Comparison of ENCODE assay signal across 11 cellular contexts in genomic region chr6:32184084-32184640, GRCh38. TPM values are rescaled to one million over a fixed set of nuclear protein-coding genes. Genes with fewer than 3 reads are reported as not detected.
DNase-seq lines count a peak whose midpoint lies in the region; ATAC-seq, FAIRE-seq and TF ChIP-seq lines count a peak whose summit lies in the region.
"Had no signal": no experiment of that assay in that cellular context is flagged by ENCODE, and none has a peak within 500 bp of the region (broad histone marks: within the 10 kb centered on the region; RNA-seq: fewer than 3 reads in every experiment).

TSS of gene AGER (minus strand) at chr6:32184253. CDS start at chr6:32184222, 31 bp downstream.

- TF ChIP-seq POLR2A in H1 (IDR thresholded peaks at IDR 0.05; ENCODE audit: control extremely low read depth in 1 of 2, low read depth in 2 of 2, low read length in 2 of 2): peak in 1 of 2 experiments; percentile 53; a peak in 1 of 3 replicates

- H3K4me3 ChIP-seq in CD4-positive, alpha-beta memory T cell (ENCODE audit: low read length in 2 of 2): no peak within 1 kb of the TSS
- H3K4me3 ChIP-seq in HUES6 (ENCODE audit: low read depth, low read length) (no peak within 1 kb of the TSS), H1 (ENCODE audit: extremely low read depth in 1 of 4, insufficient read depth in 2 of 4, low read depth in 3 of 4, low read length in 4 of 4) (no peak within 1 kb of the TSS), psoas muscle (peak within 1 kb of the TSS; percentile 22), WERI-Rb-1 (ENCODE audit: low read depth, low read length) (no peak within 1 kb of the TSS)
- H3K4me3 ChIP-seq: adrenal gland had no signal

- H3K36me3 Mint-ChIP-seq in CD4-positive, alpha-beta memory T cell: peaks cover 42 to 59% of the 10 kb centered on the region in 2 donors

- no peak within 1 kb of the TSS for H3K4ac ChIP-seq in H1 (replicated peaks; ENCODE audit: insufficient read length, low read depth, low read length)

- no peak within 1 kb of the TSS for H3K56ac ChIP-seq in H1 (replicated peaks; ENCODE audit: insufficient read length, low read depth, low read length)

- FAIRE-seq in H1 (lab: Jason Lieb, UNC): no peak
- FAIRE-seq: G401.6 had no signal

- peaks cover 88% of the 10 kb centered on the region for H3K4me1 ChIP-seq in CD4-positive, alpha-beta memory T cell (ENCODE audit: insufficient read depth, low read length)
- H3K4me1 ChIP-seq in HUES6 (ENCODE audit: control insufficient read depth, insufficient read depth, low read length) (peaks cover 14% of the 10 kb centered on the region; the same call in 1 of the 2 replicates), H1 (replicated peaks in 1 of 4; ENCODE audit: control insufficient read depth in 3 of 4, insufficient read depth in 4 of 4, low read length in 3 of 4) (peaks cover 0 to 10% (median 2%) of the 10 kb centered on the region in 4 experiments; a peak in 5 of 7 replicates), psoas muscle (peaks cover 26% of the 10 kb centered on the region)

- H4K91ac ChIP-seq in H1 (replicated peaks; ENCODE audit: insufficient read length, low read length): no peak within 1 kb of the TSS

- 84% methylated on average over 6 of the region's 6 CpGs; no CpG with 5 or more reads in 1 of the 2 experiments for WGBS in H1 (ENCODE audit: extremely low coverage in 1 of 2, insufficient coverage in 1 of 2, insufficient read length in 1 of 2, insufficient replicate concordance in 2 of 2, low coverage in 1 of 2, low lambda C conversion rate in 2 of 2, missing lambda C conversion rate in 1 of 2), 2 experiments
- 64 to 74% (median 68%) methylated on average over 6 of the region's 6 CpGs for WGBS in psoas muscle, 3 donors

- ATAC-seq in psoas muscle: no peak
- ATAC-seq in GM21526 (IDR thresholded peaks at IDR 0.05; ENCODE audit: low FRiP score, unreplicated experiment): no peak
- ATAC-seq in GM19351 (IDR thresholded peaks at IDR 0.05; ENCODE audit: unreplicated experiment): no peak

- POLR2A ChIA-PET in CD4-positive, alpha-beta memory T cell (lab: Charles Lee; ENCODE audit: partially characterized antibody): interaction anchor here (1.3 to 8.4 kb wide), 3 partner anchors 7 to 55 kb away, joined by 3 to 408 read pairs (median 19); partner anchors contain the start of genes GPSM3 and PBX2
- POLR2A ChIA-PET in H1 (lab: Charles Lee; ENCODE audit: partially characterized antibody): no interaction called here

- no peak within 1 kb of the TSS for H2BK5ac ChIP-seq in H1 (ENCODE audit: low read depth, low read length)

- H2BK15ac ChIP-seq in H1 (ENCODE audit: low read length): no peak within 1 kb of the TSS

- H3K18ac ChIP-seq in H1 (ENCODE audit: extremely low read depth, low read length): no peak within 1 kb of the TSS

- peaks cover 0 to 2% (median 0%) of the 10 kb centered on the region in 8 donors for H3K9me3 Mint-ChIP-seq in CD4-positive, alpha-beta memory T cell

- DNase-seq in CD4-positive, alpha-beta memory T cell: no peak
- DNase-seq in H1 (ENCODE audit: low read depth in 1 of 2, low spot score in 2 of 2) (no peak), psoas muscle (no peak), WERI-Rb-1 (no peak), AG08395 (ENCODE audit: low spot score) (no peak)
- DNase-seq: NCI-H2081 treated with DMSO at 0.1 percent for 48 hours had no signal

- H3K36me3 ChIP-seq in CD4-positive, alpha-beta memory T cell (ENCODE audit: insufficient read depth, low read length): peaks cover 60% of the 10 kb centered on the region
- peaks cover 64% of the 10 kb centered on the region for H3K36me3 ChIP-seq in HUES6 (ENCODE audit: control insufficient read depth, insufficient read depth, low read length)
- peaks cover 6 to 45% (median 33%) of the 10 kb centered on the region in 4 experiments for H3K36me3 ChIP-seq in H1 (ENCODE audit: control insufficient read depth in 2 of 4, insufficient read depth in 4 of 4, low read length in 3 of 4)
- H3K36me3 ChIP-seq in psoas muscle (ENCODE audit: insufficient read depth in 1 of 2, low read depth in 1 of 2): peaks cover 0 to 59% of the 10 kb centered on the region in 2 donors
- H3K36me3 ChIP-seq in WERI-Rb-1: peaks cover 76% of the 10 kb centered on the region

- peak within 1 kb of the TSS; percentile 36 to 97 (median 64) for H3K27ac Mint-ChIP-seq in CD4-positive, alpha-beta memory T cell

- H2AK5ac ChIP-seq in H1 (ENCODE audit: low read depth, low read length): no peak within 1 kb of the TSS

- peaks cover 5% of the 10 kb centered on the region for H3K23me2 ChIP-seq in H1 (ENCODE audit: low read depth, low read length)

- H3K14ac ChIP-seq in H1 (ENCODE audit: insufficient read length): no peak within 1 kb of the TSS

- H3K27ac ChIP-seq in CD4-positive, alpha-beta memory T cell (ENCODE audit: low read depth, low read length): peak within 1 kb of the TSS; percentile 70
- H3K27ac ChIP-seq in HUES6 (ENCODE audit: low read depth, low read length): no peak within 1 kb of the TSS
- H3K27ac ChIP-seq in H1 (ENCODE audit: low read depth, low read length): no peak within 1 kb of the TSS
- H3K27ac ChIP-seq in psoas muscle: peak within 1 kb of the TSS; percentile 76
- no peak within 1 kb of the TSS; the same call in 1 of the 2 replicates for H3K27ac ChIP-seq in WERI-Rb-1

- H2BK120ac ChIP-seq in H1 (replicated peaks; ENCODE audit: low read depth, low read length): no peak within 1 kb of the TSS

- TF ChIP-seq CTCF in H1 (IDR thresholded peaks at IDR 0.05; ENCODE audit: control extremely low read depth in 1 of 3, insufficient read depth in 1 of 3, low read depth in 1 of 3, low read length in 3 of 3): no peak
- TF ChIP-seq CTCF in psoas muscle (IDR thresholded peaks at IDR 0.05): no peak
- TF ChIP-seq CTCF in WERI-Rb-1 (IDR thresholded peaks at IDR 0.05; ENCODE audit: low read depth, low read length): no peak

- H3K79me2 ChIP-seq in H1 (ENCODE audit: control insufficient read depth in 1 of 2, insufficient read depth in 2 of 2, low read length in 2 of 2): peaks cover 0 to 14% of the 10 kb centered on the region in 2 experiments; a peak in 2 of 4 replicates

- peaks cover 2% of the 10 kb centered on the region for H3K79me1 ChIP-seq in H1 (ENCODE audit: low read depth, low read length)

- H4K5ac ChIP-seq in H1 (ENCODE audit: insufficient read length, low read depth, low read length): no peak within 1 kb of the TSS

- H2AFZ ChIP-seq in H1 (ENCODE audit: low read length): no peak within 1 kb of the TSS

- H4K20me1 ChIP-seq in H1 (replicated peaks in 1 of 2; ENCODE audit: control insufficient read depth in 1 of 2, insufficient read depth in 2 of 2, low read length in 2 of 2): peaks cover 0 to 3% of the 10 kb centered on the region in 2 experiments

- peaks cover 40 to 66% (median 50%) of the 10 kb centered on the region in 4 donors for H3K4me1 Mint-ChIP-seq in CD4-positive, alpha-beta memory T cell

- CTCF ChIA-PET in CD4-positive, alpha-beta memory T cell (lab: Charles Lee; ENCODE audit: partially characterized antibody): no interaction called here
- CTCF ChIA-PET in H1 (lab: Charles Lee; ENCODE audit: partially characterized antibody): no interaction called here

- H2BK20ac ChIP-seq in H1 (ENCODE audit: low read length): no peak within 1 kb of the TSS

- H3K4me3 Mint-ChIP-seq in CD4-positive, alpha-beta memory T cell: peak within 1 kb of the TSS in 1 of 8 donors; percentile 39

- no peak for TF ChIP-seq RAD21 in H1 (IDR thresholded peaks at IDR 0.05 in 1 of 2, conservative IDR thresholded peaks at IDR 0.05 in 1 of 2; ENCODE audit: low read depth in 2 of 2, low read length in 2 of 2)

- no peaks in the 10 kb centered on the region for H3K27me3 ChIP-seq in CD4-positive, alpha-beta memory T cell (ENCODE audit: insufficient read depth, low read length)
- H3K27me3 ChIP-seq in HUES6 (ENCODE audit: control insufficient read depth, insufficient read depth, low read length) (no peaks in the 10 kb centered on the region), H1 (replicated peaks in 1 of 4; ENCODE audit: control insufficient read depth in 3 of 4, extremely low read depth in 1 of 4, insufficient read depth in 3 of 4, low read length in 3 of 4) (no peaks in the 10 kb centered on the region; a peak in 1 of 7 replicates), psoas muscle (ENCODE audit: insufficient read depth in 3 of 3, low read length in 2 of 3) (no peaks in the 10 kb centered on the region), WERI-Rb-1 (ENCODE audit: insufficient read depth, low read depth, severe bottlenecking) (no peaks in the 10 kb centered on the region)
- H3K27me3 ChIP-seq: adrenal gland had no signal

- peak within 1 kb of the TSS; percentile 29 for H3K9ac ChIP-seq in HUES6 (ENCODE audit: low read length)
- H3K9ac ChIP-seq in H1 (replicated peaks in 1 of 4; ENCODE audit: extremely low read depth in 1 of 4, low read depth in 3 of 4, low read length in 3 of 4): no peak within 1 kb of the TSS; a peak in 1 of 7 replicates

- H2BK12ac ChIP-seq in H1 (ENCODE audit: low read depth, low read length): no peak within 1 kb of the TSS

- intact Hi-C loops in CD4-positive, alpha-beta memory T cell (cut with micrococcal nuclease): no loop called here
- intact Hi-C loops in psoas muscle (cut with DNase I): no loop called here

- no peaks in the 10 kb centered on the region for H3K9me3 ChIP-seq in CD4-positive, alpha-beta memory T cell (ENCODE audit: control insufficient read depth in 1 of 2, low read length in 2 of 2)
- H3K9me3 ChIP-seq in HUES6 (ENCODE audit: control insufficient read depth, insufficient read depth, low read depth, low read length) (no peaks in the 10 kb centered on the region), H1 (ENCODE audit: insufficient read depth in 2 of 2, low read depth in 1 of 2, low read length in 1 of 2) (no peaks in the 10 kb centered on the region), psoas muscle (no peaks in the 10 kb centered on the region), WERI-Rb-1 (ENCODE audit: severe bottlenecking) (no peaks in the 10 kb centered on the region)
- H3K9me3 ChIP-seq: adrenal gland had no signal

- H4K8ac ChIP-seq in H1 (ENCODE audit: extremely low read depth, insufficient read depth, low read length): peak within 1 kb of the TSS; percentile 42; the same call in 1 of the 2 replicates

- no peak for TF ChIP-seq EP300 in H1 (IDR thresholded peaks at IDR 0.05; ENCODE audit: borderline replicate concordance in 1 of 2, low read depth in 2 of 2, low read length in 2 of 2)

- H3K4me2 ChIP-seq in H1 (ENCODE audit: insufficient read depth in 1 of 2, low read depth in 2 of 2, low read length in 2 of 2): no peak within 1 kb of the TSS

- no peaks in the 10 kb centered on the region for H3K27me3 Mint-ChIP-seq in CD4-positive, alpha-beta memory T cell

- no peak within 1 kb of the TSS for H3K23ac ChIP-seq in H1 (ENCODE audit: insufficient read length)

RNA-seq across cellular contexts. Expression of gene AGER, which starts in this region (rescaled TPM):
- total RNA-seq in CD4-positive, alpha-beta memory T cell: 10 to 100 TPM; 74.8 to 77.3 TPM
- under 1 TPM in 1 of 2 donors, not detected in 1; 0.62 TPM for polyA plus RNA-seq in CD4-positive, alpha-beta memory T cell
- total RNA-seq in H1 (2021; fragmentation: NEBNext Ultra II Directional; extraction: Animal tissue kit (Norgen Biotek cat#: 25700)): 9.6 and 10.9 TPM in 2 replicates
- polyA plus RNA-seq in H1 (2011; rRNA removed): 3.8 and 5.5 TPM in 2 replicates
- polyA plus RNA-seq in H1 (2011; cell fraction: cytosol; rRNA removed): 7.7 TPM
- 72.9 TPM for polyA plus RNA-seq in H1 (2011; cell fraction: nucleus; rRNA removed)
- 13.2 to 17.1 TPM (median 14.7 TPM) in 4 replicates for polyA plus RNA-seq in H1 (2012, experiment 1 of 2)
- polyA plus RNA-seq in H1 (2012, experiment 2 of 2): 7.8 TPM
- 9.7 TPM for polyA plus RNA-seq in H1 (2013, experiment 1 of 2)
- polyA plus RNA-seq in H1 (2013, experiment 2 of 2): 8.4 TPM
- polyA minus RNA-seq in H1 (2011; rRNA and poly(A)+ RNA removed): 1.5 and 2.4 TPM in 2 replicates
- polyA minus RNA-seq in H1 (2011; cell fraction: cytosol; rRNA and poly(A)+ RNA removed): 2.1 TPM
- polyA minus RNA-seq in H1 (2011; cell fraction: nucleus; rRNA and poly(A)+ RNA removed): 6.9 TPM
- total RNA-seq in psoas muscle: 1 to 10 TPM in 3 of 4 donors, under 1 TPM in 1; 0.85 to 2.0 (median 1.4) TPM
- polyA plus RNA-seq in psoas muscle: 1 to 10 TPM in 1 of 3 donors, under 1 TPM in 2; 0.79 to 1.7 (median 0.91) TPM

Comparison
In these comparisons a context has a peak if more than half of its experiments do, and no peak if none do; other contexts are left out.
1. H3K27ac ChIP-seq: peak in CD4-positive, alpha-beta memory T cell (single experiment) and psoas muscle (single experiment); none in HUES6 (single experiment), H1 (single experiment) and WERI-Rb-1 (single experiment).